In genomic region chr19:4342421-4343055, GRCh38 we compare ENCODE assay signal across 1 cellular context.
TF ChIP-seq lines count a peak whose summit lies in the region.

No MANE protein-coding gene starts in this region.

TF ChIP-seq in K562, 482 proteins besides CTCF, POLR2A, EP300 and RAD21 (continued from another document and continues in another):
- TF ChIP-seq RBM34 (IDR thresholded peaks at IDR 0.05; ENCODE audit: borderline replicate concordance, insufficient read depth, low read length) (no peak), MLLT1 (IDR thresholded peaks at IDR 0.05) (peak in 1 of 2 experiments; percentile 99; a peak in 2 of 4 replicates), HINFP (tag; conservative IDR thresholded peaks at IDR 0.05; ENCODE audit: low read depth) (peak; percentile 83), ZNF79 (CRISPR knock-in tag; IDR thresholded peaks at IDR 0.05; ENCODE audit: low read depth) (peak; percentile 78; the same call in 1 of the 2 replicates), ETV1 (tag; conservative IDR thresholded peaks at IDR 0.05; ENCODE audit: low read depth) (peak; percentile 57; the same call in 1 of the 2 replicates), GATAD2A (IDR thresholded peaks at IDR 0.05) (no peak), ZNF354B (CRISPR knock-in tag; IDR thresholded peaks at IDR 0.05) (peak; percentile 78; the same call in 1 of the 2 replicates), ZNF408 (CRISPR knock-in tag; IDR thresholded peaks at IDR 0.05; ENCODE audit: low read depth) (no peak), ZNF644 (tag; IDR thresholded peaks at IDR 0.05; ENCODE audit: low read depth) (peak; percentile 100), PHF21A (IDR thresholded peaks at IDR 0.05; ENCODE audit: borderline replicate concordance, low read depth) (peak; percentile 35; the same call in 1 of the 2 replicates), SRSF9 (IDR thresholded peaks at IDR 0.05; ENCODE audit: borderline replicate concordance, low read depth, low read length) (no peak), ZFP30 (CRISPR knock-in tag; IDR thresholded peaks at IDR 0.05; ENCODE audit: borderline replicate concordance) (no peak), GTF2E2 (tag; IDR thresholded peaks at IDR 0.05) (no peak), ZNF318 (IDR thresholded peaks at IDR 0.05; ENCODE audit: borderline replicate concordance in 1 of 2, low read depth in 1 of 2) (no peak), ATF1 (CRISPR knock-in tag; IDR thresholded peaks at IDR 0.05) (no peak), ATF1 (tag; IDR thresholded peaks at IDR 0.05) (peak; percentile 93), CBFA2T3 (IDR thresholded peaks at IDR 0.05) (no peak), RFX5 (IDR thresholded peaks at IDR 0.05; ENCODE audit: low read depth, low read length) (no peak; the same call in 1 of the 2 replicates), ZNF668 (CRISPR knock-in tag; IDR thresholded peaks at IDR 0.05) (peak; percentile 91; the same call in 1 of the 2 replicates), BRF1 (IDR thresholded peaks at IDR 0.05; ENCODE audit: borderline replicate concordance, extremely low read depth, insufficient read length) (no peak), ZNF609 (CRISPR knock-in tag; IDR thresholded peaks at IDR 0.05; ENCODE audit: borderline replicate concordance) (no peak; the same call in 1 of the 2 replicates), DIDO1 (tag; IDR thresholded peaks at IDR 0.05; ENCODE audit: low read depth) (0 out of 2 replicates have a peak, but pooled peaks have one; percentile 39), EZH2 (IDR thresholded peaks at IDR 0.05; ENCODE audit: borderline replicate concordance, low read depth, low read length) (peak; percentile 100), DMBX1 (CRISPR knock-in tag; IDR thresholded peaks at IDR 0.05; ENCODE audit: borderline replicate concordance) (peak; percentile 97), SRF (CRISPR knock-in tag; IDR thresholded peaks at IDR 0.05) (peak in 1 of 2 experiments; percentile 57; a peak in 1 of 4 replicates), CSDE1 (IDR thresholded peaks at IDR 0.05) (no peak), FOXK2 (conservative IDR thresholded peaks at IDR 0.05 in 1 of 2, IDR thresholded peaks at IDR 0.05 in 1 of 2; ENCODE audit: low read depth in 2 of 2) (0 out of 4 replicates have a peak, but pooled peaks of 1 of the 2 experiments have one; percentile 5), TEAD1 (CRISPR knock-in tag; IDR thresholded peaks at IDR 0.05) (peak in 1 of 2 experiments; percentile 79; a peak in 2 of 4 replicates), CLOCK (CRISPR knock-in tag; IDR thresholded peaks at IDR 0.05; ENCODE audit: borderline replicate concordance) (no peak), MEF2D (tag; conservative IDR thresholded peaks at IDR 0.05; ENCODE audit: low read depth) (peak; percentile 88), ZNF561 (CRISPR knock-in tag; conservative IDR thresholded peaks at IDR 0.05) (0 out of 2 replicates have a peak, but pooled peaks have one; percentile 70), ZNF239 (CRISPR knock-in tag; IDR thresholded peaks at IDR 0.05) (0 out of 2 replicates have a peak, but pooled peaks have one; percentile 31), ADNP (tag; IDR thresholded peaks at IDR 0.05) (no peak), SP1 (CRISPR knock-in tag; IDR thresholded peaks at IDR 0.05) (0 out of 2 replicates have a peak, but pooled peaks have one; percentile 79), ZNF449 (CRISPR knock-in tag; IDR thresholded peaks at IDR 0.05) (peak; percentile 96), TCFL5 (CRISPR knock-in tag; conservative IDR thresholded peaks at IDR 0.05) (peak; percentile 69; the same call in 1 of the 2 replicates), ATF4 (CRISPR knock-in tag; IDR thresholded peaks at IDR 0.05) (no peak), ZNF282 (CRISPR knock-in tag; IDR thresholded peaks at IDR 0.05) (no peak), PHB (CRISPR knock-in tag; IDR thresholded peaks at IDR 0.05) (no peak), CXXC5 (CRISPR knock-in tag; IDR thresholded peaks at IDR 0.05) (peak; percentile 90), ILF3 (IDR thresholded peaks at IDR 0.05; ENCODE audit: borderline replicate concordance) (peak; percentile 60; the same call in 1 of the 2 replicates)
